Comparison of ENCODE assay signal across 1 cellular context in the genomic region with DNA sequence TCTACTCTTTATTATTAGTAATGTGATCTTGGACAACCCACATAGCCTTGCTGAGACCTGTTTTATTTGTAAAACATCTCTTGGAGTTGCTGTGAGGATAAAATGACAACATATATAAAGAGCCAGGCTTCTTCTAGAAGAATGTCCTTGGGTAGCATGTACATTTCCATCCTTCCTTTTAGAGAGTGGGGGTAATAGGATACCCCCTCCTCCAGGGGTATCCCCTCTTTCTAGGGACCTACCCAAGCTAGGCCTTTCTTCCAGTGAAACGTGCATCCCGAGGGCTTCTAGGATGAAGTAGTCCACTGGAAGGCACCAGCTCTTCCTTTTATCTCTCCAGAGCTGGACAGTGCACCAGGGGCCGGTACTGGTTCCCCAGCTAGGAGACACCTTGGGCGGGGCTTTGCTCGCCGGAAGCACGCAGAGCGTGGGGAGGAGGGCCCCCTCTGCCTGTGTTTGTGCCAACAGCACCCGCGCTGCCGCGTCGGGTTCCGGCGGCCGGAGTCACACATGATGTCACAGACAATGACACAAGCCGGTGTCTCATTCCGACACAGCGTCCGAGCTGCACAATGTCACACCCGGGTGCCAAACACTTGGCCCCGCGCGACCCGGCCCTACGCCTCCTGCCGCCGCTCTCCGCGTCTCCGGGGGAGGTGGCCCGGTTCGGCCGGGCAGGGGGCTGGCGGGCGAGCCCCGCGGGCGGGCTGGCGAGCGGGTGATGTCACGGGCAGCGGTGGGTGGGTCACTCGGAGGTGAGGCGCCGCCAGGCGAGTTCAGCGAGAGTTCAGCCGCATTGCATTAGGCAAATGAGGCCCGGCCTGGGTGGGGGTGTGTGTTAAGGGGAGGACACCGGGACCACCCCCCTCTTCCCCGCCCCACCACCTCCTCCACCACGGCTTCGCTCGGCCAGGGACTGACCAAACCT.
TF ChIP-seq lines count a peak whose summit lies in the region.

No MANE protein-coding gene starts in this region.

TF ChIP-seq in HEK293, 187 proteins besides CTCF, POLR2A, EP300 and RAD21 (continued from another document):
- no peak for TF ChIP-seq PRDM2 (tag by site-specific recombination; IDR thresholded peaks at IDR 0.05; ENCODE audit: borderline replicate concordance)
- no peak for TF ChIP-seq ZBTB7A (tag by site-specific recombination; IDR thresholded peaks at IDR 0.05; ENCODE audit: low read depth)
- TF ChIP-seq, protein P1, sequence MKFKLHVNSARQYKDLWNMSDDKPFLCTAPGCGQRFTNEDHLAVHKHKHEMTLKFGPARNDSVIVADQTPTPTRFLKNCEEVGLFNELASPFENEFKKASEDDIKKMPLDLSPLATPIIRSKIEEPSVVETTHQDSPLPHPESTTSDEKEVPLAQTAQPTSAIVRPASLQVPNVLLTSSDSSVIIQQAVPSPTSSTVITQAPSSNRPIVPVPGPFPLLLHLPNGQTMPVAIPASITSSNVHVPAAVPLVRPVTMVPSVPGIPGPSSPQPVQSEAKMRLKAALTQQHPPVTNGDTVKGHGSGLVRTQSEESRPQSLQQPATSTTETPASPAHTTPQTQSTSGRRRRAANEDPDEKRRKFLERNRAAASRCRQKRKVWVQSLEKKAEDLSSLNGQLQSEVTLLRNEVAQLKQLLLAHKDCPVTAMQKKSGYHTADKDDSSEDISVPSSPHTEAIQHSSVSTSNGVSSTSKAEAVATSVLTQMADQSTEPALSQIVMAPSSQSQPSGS (tag by site-specific recombination; IDR thresholded peaks at IDR 0.05; ENCODE audit: low read depth): peak; percentile 83
- 0 out of 2 replicates have a peak, but pooled peaks have one; percentile 35 for TF ChIP-seq ZNF449 (tag by site-specific recombination; IDR thresholded peaks at IDR 0.05)
- TF ChIP-seq, protein P2, sequence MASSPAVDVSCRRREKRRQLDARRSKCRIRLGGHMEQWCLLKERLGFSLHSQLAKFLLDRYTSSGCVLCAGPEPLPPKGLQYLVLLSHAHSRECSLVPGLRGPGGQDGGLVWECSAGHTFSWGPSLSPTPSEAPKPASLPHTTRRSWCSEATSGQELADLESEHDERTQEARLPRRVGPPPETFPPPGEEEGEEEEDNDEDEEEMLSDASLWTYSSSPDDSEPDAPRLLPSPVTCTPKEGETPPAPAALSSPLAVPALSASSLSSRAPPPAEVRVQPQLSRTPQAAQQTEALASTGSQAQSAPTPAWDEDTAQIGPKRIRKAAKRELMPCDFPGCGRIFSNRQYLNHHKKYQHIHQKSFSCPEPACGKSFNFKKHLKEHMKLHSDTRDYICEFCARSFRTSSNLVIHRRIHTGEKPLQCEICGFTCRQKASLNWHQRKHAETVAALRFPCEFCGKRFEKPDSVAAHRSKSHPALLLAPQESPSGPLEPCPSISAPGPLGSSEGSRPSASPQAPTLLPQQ (tag by site-specific recombination; IDR thresholded peaks at IDR 0.05): peak; percentile 68
- TF ChIP-seq ZBTB48 (tag by site-specific recombination; IDR thresholded peaks at IDR 0.05): peak; percentile 30; the same call in 1 of the 2 replicates
- no peak for TF ChIP-seq YY2 (tag by site-specific recombination; IDR thresholded peaks at IDR 0.05)
- peak; percentile 53; the same call in 1 of the 2 replicates for TF ChIP-seq ZNF335 (tag by site-specific recombination; conservative IDR thresholded peaks at IDR 0.05)
- TF ChIP-seq ZFHX2 (tag by site-specific recombination; conservative IDR thresholded peaks at IDR 0.05): peak; percentile 71
- peak; percentile 97 for TF ChIP-seq INSM2 (tag by site-specific recombination; IDR thresholded peaks at IDR 0.05)
- TF ChIP-seq ZBTB21 (tag by site-specific recombination; IDR thresholded peaks at IDR 0.05): peak; percentile 99
- TF ChIP-seq ZBTB11 (tag by site-specific recombination; conservative IDR thresholded peaks at IDR 0.05; ENCODE audit: low read depth): peak; percentile 83
- peak; percentile 59; the same call in 1 of the 2 replicates for TF ChIP-seq ZNF184 (tag by site-specific recombination; IDR thresholded peaks at IDR 0.05)
TF ChIP-seq in HEK293: peak in this region for 40.
